Comparison of ENCODE assay signal across 8 cellular contexts in genomic region chr15:77187751-77188464, GRCh38.
A peak's percentile ranks its signal among the peaks of the same experiment; 100 is the strongest.
DNase-seq lines count a peak whose midpoint lies in the region; ATAC-seq and TF ChIP-seq lines count a peak whose summit lies in the region.

No MANE protein-coding gene starts in this region.

- H4K5ac ChIP-seq in IMR-90 (ENCODE audit: low read depth, low read length): peak overlapping the region; percentile 72; the same call in 1 of the 2 replicates

- peak overlapping the region; percentile 32; the same call in 1 of the 2 replicates for H3K18ac ChIP-seq in IMR-90 (ENCODE audit: low read depth, low read length)

- no peak for TF ChIP-seq CTCF in GM13977 (IDR thresholded peaks at IDR 0.05; ENCODE audit: extremely low read depth, insufficient read depth, missing control alignments)
- TF ChIP-seq CTCF in IMR-90 (conservative IDR thresholded peaks at IDR 0.05; ENCODE audit: low read depth, low read length): no peak
- no peak for TF ChIP-seq CTCF in adrenal gland (IDR thresholded peaks at IDR 0.05)
- TF ChIP-seq CTCF in testis (IDR thresholded peaks at IDR 0.05): no peak

- no peak overlapping the region for H3K9ac ChIP-seq in IMR-90 (ENCODE audit: low read depth, low read length)

- H3K36me3 ChIP-seq in IMR-90 (ENCODE audit: control insufficient read depth, insufficient read depth, low read length) (no peaks in the 10 kb centered on the region; the same call in 1 of the 2 replicates), adrenal gland (replicated peaks in 1 of 2) (no peaks in the 10 kb centered on the region), testis (ENCODE audit: low read depth, missing control alignments) (no peaks in the 10 kb centered on the region)

- no peak overlapping the region for H3K27ac ChIP-seq in IMR-90 (ENCODE audit: insufficient read depth, low read length)
- H3K27ac ChIP-seq in adrenal gland: peak overlapping the region in 4 of 5 donors; percentile 48 to 84 (median 64)
- H3K27ac ChIP-seq in layer of hippocampus (ENCODE audit: low read depth, low read length): peak overlapping the region; percentile 1
- H3K27ac ChIP-seq in testis: peak overlapping the region in 1 of 2 donors; percentile 74

- DNase-seq in GM13977 (ENCODE audit: low spot score): peak; percentile 14
- peak; percentile 47 for DNase-seq in IMR-90
- DNase-seq in adrenal gland: peak; percentile 31 to 76 (median 55)
- DNase-seq in testis: peak; percentile 26
- no peak for DNase-seq in activated gamma-delta T cell treated with Interleukin-2 at 50 U/mL for 16 hours

- no peak overlapping the region for H2BK15ac ChIP-seq in IMR-90 (ENCODE audit: low read depth, low read length)

- H4K8ac ChIP-seq in IMR-90 (ENCODE audit: low read depth in 2 of 2, low read length in 2 of 2): 0 out of 4 replicates have a peak overlapping the region, but pooled peaks of 1 of the 2 experiments have one; percentile 18

- H2AK5ac ChIP-seq in IMR-90 (ENCODE audit: low read depth, low read length): no peak overlapping the region

- peak overlapping the region; percentile 51 for H3K14ac ChIP-seq in IMR-90 (replicated peaks; ENCODE audit: low read depth, low read length)

- H3K9me3 ChIP-seq in IMR-90 (ENCODE audit: control insufficient read depth, insufficient read depth, low read length): no peaks in the 10 kb centered on the region
- no peaks in the 10 kb centered on the region for H3K9me3 ChIP-seq in adrenal gland (replicated peaks in 1 of 3)
- H3K9me3 ChIP-seq in testis: no peaks in the 10 kb centered on the region

- CTCF ChIA-PET in IMR-90 (lab: Yijun Ruan, JAX): interaction anchor here (1.2 to 3.0 kb wide), 4 partner anchors 8 to 355 kb away, joined by 3 to 10 read pairs (median 5); no protein-coding TSS in a partner anchor

- ATAC-seq in IMR-90 (ENCODE audit: low read depth) (peak; percentile 56; the same call in 1 of the 2 replicates), GM19035 (IDR thresholded peaks at IDR 0.05; ENCODE audit: unreplicated experiment) (no peak), HG02588 (IDR thresholded peaks at IDR 0.05; ENCODE audit: unreplicated experiment) (no peak)

- H2BK5ac ChIP-seq in IMR-90 (ENCODE audit: low read depth, low read length, poor library complexity, severe bottlenecking): no peak overlapping the region

- no peak for TF ChIP-seq RAD21 in IMR-90 (IDR thresholded peaks at IDR 0.05; ENCODE audit: low read length)

- BruUV-seq in IMR-90 (replicated peaks; lab: Mats Ljungman, UMichigan): no TSS peak

- H2BK20ac ChIP-seq in IMR-90 (ENCODE audit: low read depth, low read length): peak overlapping the region; percentile 49; the same call in 1 of the 2 replicates

- no CpG with 5 or more reads among the region's 4 CpGs for WGBS in IMR-90 (ENCODE audit: extremely low coverage in 2 of 2, insufficient read length in 1 of 2), 2 experiments
- 56 to 62% (median 60%) methylated on average over 4 of the region's 4 CpGs for WGBS in adrenal gland, 4 donors
- 42 to 51% methylated on average over 4 of the region's 4 CpGs for WGBS in testis, 2 donors

- 0 out of 2 replicates have a peak overlapping the region, but pooled peaks have one; percentile 51 for H3K23ac ChIP-seq in IMR-90 (ENCODE audit: low read depth, low read length)

- peak overlapping the region; percentile 55 for H2AK9ac ChIP-seq in IMR-90 (replicated peaks; ENCODE audit: low read depth, low read length, poor library complexity)

- H2BK120ac ChIP-seq in IMR-90 (ENCODE audit: low read depth, low read length): no peak overlapping the region

- no peak for TF ChIP-seq POLR2A in IMR-90 (IDR thresholded peaks at IDR 0.05; ENCODE audit: low read depth, low read length)
- no peak for TF ChIP-seq POLR2A in adrenal gland (IDR thresholded peaks at IDR 0.05)
- TF ChIP-seq POLR2A in testis (IDR thresholded peaks at IDR 0.05): no peak

- POLR2A ChIA-PET in IMR-90 (lab: Charles Lee; ENCODE audit: unreplicated experiment): interaction anchor here (0.6 kb wide), 1 partner anchor 231 kb away, joined by 4 read pairs; no protein-coding TSS in a partner anchor

- H3K4ac ChIP-seq in IMR-90 (ENCODE audit: low read depth, low read length): no peak overlapping the region

- no peak overlapping the region for H3K56ac ChIP-seq in IMR-90 (ENCODE audit: extremely low read depth, insufficient read depth, low read length)

- no peak overlapping the region for H2AFZ ChIP-seq in IMR-90 (replicated peaks; ENCODE audit: low read length, poor library complexity)

- in situ Hi-C loops in GM13977 (cut with MboI; ENCODE audit: low pct_unique_long_range_greater_than_20kb, low sequenced_read_pairs, unreplicated experiment) (loop anchor here (5.0 kb wide), 1 partner anchor 309 kb away; no protein-coding TSS in a partner anchor), IMR-90 (cut with MboI; ENCODE audit: low sequenced_read_pairs) (no loop called here)

- H3K9me1 ChIP-seq in IMR-90 (ENCODE audit: insufficient read depth, low read length): peaks cover 9% of the 10 kb centered on the region

- no peak overlapping the region for H4K91ac ChIP-seq in IMR-90 (ENCODE audit: insufficient read depth, low read depth, low read length)

- dilution Hi-C loops in IMR-90 (cut with HindIII; ENCODE audit: low sequenced_read_pairs, unreplicated experiment): no loop called here

- H3K27me3 ChIP-seq in IMR-90 (ENCODE audit: control insufficient read depth, insufficient read depth, low read length) (no peaks in the 10 kb centered on the region), adrenal gland (no peaks in the 10 kb centered on the region), layer of hippocampus (ENCODE audit: control insufficient read depth, insufficient read depth, low read length) (no peaks in the 10 kb centered on the region), testis (no peaks in the 10 kb centered on the region)

- H4K20me1 ChIP-seq in IMR-90 (ENCODE audit: insufficient read depth, low read length): peaks cover 5% of the 10 kb centered on the region; the same call in 1 of the 2 replicates

- H3K4me3 ChIP-seq in IMR-90 (ENCODE audit: insufficient read depth, low read depth, low read length) (no peak overlapping the region), adrenal gland (no peak overlapping the region), testis (no peak overlapping the region)

- H3K79me1 ChIP-seq in IMR-90 (ENCODE audit: low read depth in 1 of 2, low read length in 2 of 2): peaks cover 19 to 52% of the 10 kb centered on the region in 2 experiments

- peaks cover 3% of the 10 kb centered on the region for H3K4me1 ChIP-seq in IMR-90 (ENCODE audit: control insufficient read depth, insufficient read depth, low read length)
- H3K4me1 ChIP-seq in adrenal gland (replicated peaks in 1 of 2): peaks cover 0 to 19% of the 10 kb centered on the region in 2 donors
- H3K4me1 ChIP-seq in testis: peaks cover 6% of the 10 kb centered on the region

- intact Hi-C loops in IMR-90 (cut with micrococcal nuclease) (loop anchor here (1.0 to 5.0 kb wide), 4 partner anchors 71 to 445 kb away; partner anchors contain the start of genes HMG20A, LINGO1 and PEAK1), adrenal gland (cut with DNase I) (loop anchor here in 1 of 2 donors (5.0 to 10.0 kb wide), 2 partner anchors 307 to 354 kb away; no protein-coding TSS in a partner anchor), testis (cut with DNase I; ENCODE audit: low total_unique reads) (no loop called here)

- peak overlapping the region; percentile 77; the same call in 1 of the 2 replicates for H3K4me2 ChIP-seq in IMR-90 (ENCODE audit: low read depth, low read length)

TF ChIP-seq in IMR-90, 13 proteins besides CTCF, POLR2A, EP300 and RAD21:
- TF ChIP-seq RCOR1 (IDR thresholded peaks at IDR 0.05; ENCODE audit: insufficient replicate concordance, low read length): no peak
- no peak for TF ChIP-seq NFE2L2 (IDR thresholded peaks at IDR 0.05; ENCODE audit: low read depth, low read length)
- peak; percentile 81 for TF ChIP-seq MAFK (IDR thresholded peaks at IDR 0.05; ENCODE audit: low read depth, low read length)
